Comparison of ENCODE assay signal across 1 cellular context in the genomic region with DNA sequence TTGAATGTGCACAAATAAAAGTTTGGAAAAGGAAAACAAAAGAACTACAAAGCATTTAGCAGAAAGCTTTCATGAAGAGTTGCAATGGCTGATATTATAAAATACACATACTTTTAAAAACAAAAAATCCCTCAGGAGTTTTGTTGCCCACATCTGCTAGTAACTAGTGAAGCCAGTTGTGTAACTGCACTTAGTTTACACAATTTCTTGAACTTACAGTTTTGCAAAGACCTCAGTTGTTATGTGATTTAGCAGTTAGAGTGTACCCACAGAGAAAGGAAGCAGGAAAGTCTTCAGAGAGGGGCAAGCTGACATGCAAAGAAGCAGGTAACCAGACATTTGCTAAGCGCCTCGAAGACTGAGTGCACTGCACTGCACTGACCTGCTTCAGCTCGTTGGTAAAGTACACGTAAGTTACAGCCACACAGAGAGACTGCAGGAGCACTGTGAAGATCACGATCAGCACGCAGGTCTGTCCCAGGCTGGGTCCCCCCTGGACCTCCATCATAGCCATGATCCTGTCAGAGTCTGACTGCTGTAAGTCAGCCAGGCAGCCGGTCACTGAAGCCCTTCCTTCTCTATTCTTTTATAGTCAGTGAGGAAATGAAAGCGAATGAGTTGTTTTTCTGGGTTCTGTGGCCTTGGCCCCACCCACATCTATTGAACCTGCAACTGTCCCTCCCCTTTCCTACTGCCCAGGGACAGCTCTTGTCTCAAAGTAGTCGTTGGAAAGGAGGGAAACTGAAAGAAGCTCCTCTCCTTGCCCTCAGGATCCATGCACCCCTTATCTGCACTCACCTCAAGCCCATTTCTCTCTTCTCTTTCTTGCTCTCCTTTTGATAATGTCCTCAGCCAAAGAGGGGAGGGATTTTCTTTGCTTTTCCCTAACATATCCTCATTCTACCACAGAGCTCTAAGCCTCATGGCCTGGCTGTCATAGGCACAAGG.
TF ChIP-seq lines count a peak whose summit lies in the region.

A gene (minus strand): TSS at position 560 of the 948 bp plus-strand sequence. CDS start 46 bp downstream, at position 514.

TF ChIP-seq in HepG2, 621 proteins besides CTCF, POLR2A, EP300 and RAD21 (continued from another document and continues in another):
- TF ChIP-seq, protein P1, sequence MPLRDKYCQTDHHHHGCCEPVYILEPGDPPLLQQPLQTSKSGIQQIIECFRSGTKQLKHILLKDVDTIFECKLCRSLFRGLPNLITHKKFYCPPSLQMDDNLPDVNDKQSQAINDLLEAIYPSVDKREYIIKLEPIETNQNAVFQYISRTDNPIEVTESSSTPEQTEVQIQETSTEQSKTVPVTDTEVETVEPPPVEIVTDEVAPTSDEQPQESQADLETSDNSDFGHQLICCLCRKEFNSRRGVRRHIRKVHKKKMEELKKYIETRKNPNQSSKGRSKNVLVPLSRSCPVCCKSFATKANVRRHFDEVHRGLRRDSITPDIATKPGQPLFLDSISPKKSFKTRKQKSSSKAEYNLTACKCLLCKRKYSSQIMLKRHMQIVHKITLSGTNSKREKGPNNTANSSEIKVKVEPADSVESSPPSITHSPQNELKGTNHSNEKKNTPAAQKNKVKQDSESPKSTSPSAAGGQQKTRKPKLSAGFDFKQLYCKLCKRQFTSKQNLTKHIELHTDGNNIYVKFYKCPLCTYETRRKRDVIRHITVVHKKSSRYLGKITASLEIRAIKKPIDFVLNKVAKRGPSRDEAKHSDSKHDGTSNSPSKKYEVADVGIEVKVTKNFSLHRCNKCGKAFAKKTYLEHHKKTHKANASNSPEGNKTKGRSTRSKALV (CRISPR knock-in tag; IDR thresholded peaks at IDR 0.05): no peak
- TF ChIP-seq ZNF678 (CRISPR knock-in tag; IDR thresholded peaks at IDR 0.05) (no peak), ZBTB3 (CRISPR knock-in tag; IDR thresholded peaks at IDR 0.05; ENCODE audit: borderline replicate concordance, low read depth) (no peak), KDM5B (CRISPR knock-in tag; IDR thresholded peaks at IDR 0.05; ENCODE audit: borderline replicate concordance) (peak; percentile 52; the same call in 1 of the 2 replicates), ZNF891 (CRISPR knock-in tag; IDR thresholded peaks at IDR 0.05) (0 out of 2 replicates have a peak, but pooled peaks have one; percentile 60), MEF2D (CRISPR knock-in tag; IDR thresholded peaks at IDR 0.05) (peak; percentile 77), ZNF33B (CRISPR knock-in tag; IDR thresholded peaks at IDR 0.05) (0 out of 2 replicates have a peak, but pooled peaks have one; percentile 32), ONECUT2 (CRISPR knock-in tag; IDR thresholded peaks at IDR 0.05) (peak; percentile 77), ZNF839 (CRISPR knock-in tag; IDR thresholded peaks at IDR 0.05; ENCODE audit: borderline replicate concordance) (no peak), SMAD9 (CRISPR knock-in tag; IDR thresholded peaks at IDR 0.05) (no peak), NR1H2 (CRISPR knock-in tag; IDR thresholded peaks at IDR 0.05; ENCODE audit: borderline replicate concordance, low read depth) (0 out of 2 replicates have a peak, but pooled peaks have one; percentile 57), ARID2 (CRISPR knock-in tag; IDR thresholded peaks at IDR 0.05; ENCODE audit: borderline replicate concordance) (0 out of 2 replicates have a peak, but pooled peaks have one; percentile 48), NFIC (IDR thresholded peaks at IDR 0.05; ENCODE audit: low read length) (no peak; the same call in 1 of the 2 replicates), ZNF607 (CRISPR knock-in tag; IDR thresholded peaks at IDR 0.05; ENCODE audit: borderline replicate concordance) (no peak), ZNF354B (CRISPR knock-in tag; IDR thresholded peaks at IDR 0.05) (no peak), MTA3 (CRISPR knock-in tag; IDR thresholded peaks at IDR 0.05) (no peak), ZFP36L1 (CRISPR knock-in tag; IDR thresholded peaks at IDR 0.05) (no peak), ZNF724P (CRISPR knock-in tag; IDR thresholded peaks at IDR 0.05; ENCODE audit: borderline replicate concordance) (no peak), HMG20B (CRISPR knock-in tag; conservative IDR thresholded peaks at IDR 0.05) (no peak)
- TF ChIP-seq, protein P2, sequence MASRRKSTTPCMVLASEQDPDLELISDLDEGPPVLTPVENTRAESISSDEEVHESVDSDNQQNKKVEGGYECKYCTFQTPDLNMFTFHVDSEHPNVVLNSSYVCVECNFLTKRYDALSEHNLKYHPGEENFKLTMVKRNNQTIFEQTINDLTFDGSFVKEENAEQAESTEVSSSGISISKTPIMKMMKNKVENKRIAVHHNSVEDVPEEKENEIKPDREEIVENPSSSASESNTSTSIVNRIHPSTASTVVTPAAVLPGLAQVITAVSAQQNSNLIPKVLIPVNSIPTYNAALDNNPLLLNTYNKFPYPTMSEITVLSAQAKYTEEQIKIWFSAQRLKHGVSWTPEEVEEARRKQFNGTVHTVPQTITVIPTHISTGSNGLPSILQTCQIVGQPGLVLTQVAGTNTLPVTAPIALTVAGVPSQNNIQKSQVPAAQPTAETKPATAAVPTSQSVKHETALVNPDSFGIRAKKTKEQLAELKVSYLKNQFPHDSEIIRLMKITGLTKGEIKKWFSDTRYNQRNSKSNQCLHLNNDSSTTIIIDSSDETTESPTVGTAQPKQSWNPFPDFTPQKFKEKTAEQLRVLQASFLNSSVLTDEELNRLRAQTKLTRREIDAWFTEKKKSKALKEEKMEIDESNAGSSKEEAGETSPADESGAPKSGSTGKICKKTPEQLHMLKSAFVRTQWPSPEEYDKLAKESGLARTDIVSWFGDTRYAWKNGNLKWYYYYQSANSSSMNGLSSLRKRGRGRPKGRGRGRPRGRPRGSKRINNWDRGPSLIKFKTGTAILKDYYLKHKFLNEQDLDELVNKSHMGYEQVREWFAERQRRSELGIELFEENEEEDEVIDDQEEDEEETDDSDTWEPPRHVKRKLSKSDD (CRISPR knock-in tag; IDR thresholded peaks at IDR 0.05; ENCODE audit: low read depth): no peak
- TF ChIP-seq, protein P3, sequence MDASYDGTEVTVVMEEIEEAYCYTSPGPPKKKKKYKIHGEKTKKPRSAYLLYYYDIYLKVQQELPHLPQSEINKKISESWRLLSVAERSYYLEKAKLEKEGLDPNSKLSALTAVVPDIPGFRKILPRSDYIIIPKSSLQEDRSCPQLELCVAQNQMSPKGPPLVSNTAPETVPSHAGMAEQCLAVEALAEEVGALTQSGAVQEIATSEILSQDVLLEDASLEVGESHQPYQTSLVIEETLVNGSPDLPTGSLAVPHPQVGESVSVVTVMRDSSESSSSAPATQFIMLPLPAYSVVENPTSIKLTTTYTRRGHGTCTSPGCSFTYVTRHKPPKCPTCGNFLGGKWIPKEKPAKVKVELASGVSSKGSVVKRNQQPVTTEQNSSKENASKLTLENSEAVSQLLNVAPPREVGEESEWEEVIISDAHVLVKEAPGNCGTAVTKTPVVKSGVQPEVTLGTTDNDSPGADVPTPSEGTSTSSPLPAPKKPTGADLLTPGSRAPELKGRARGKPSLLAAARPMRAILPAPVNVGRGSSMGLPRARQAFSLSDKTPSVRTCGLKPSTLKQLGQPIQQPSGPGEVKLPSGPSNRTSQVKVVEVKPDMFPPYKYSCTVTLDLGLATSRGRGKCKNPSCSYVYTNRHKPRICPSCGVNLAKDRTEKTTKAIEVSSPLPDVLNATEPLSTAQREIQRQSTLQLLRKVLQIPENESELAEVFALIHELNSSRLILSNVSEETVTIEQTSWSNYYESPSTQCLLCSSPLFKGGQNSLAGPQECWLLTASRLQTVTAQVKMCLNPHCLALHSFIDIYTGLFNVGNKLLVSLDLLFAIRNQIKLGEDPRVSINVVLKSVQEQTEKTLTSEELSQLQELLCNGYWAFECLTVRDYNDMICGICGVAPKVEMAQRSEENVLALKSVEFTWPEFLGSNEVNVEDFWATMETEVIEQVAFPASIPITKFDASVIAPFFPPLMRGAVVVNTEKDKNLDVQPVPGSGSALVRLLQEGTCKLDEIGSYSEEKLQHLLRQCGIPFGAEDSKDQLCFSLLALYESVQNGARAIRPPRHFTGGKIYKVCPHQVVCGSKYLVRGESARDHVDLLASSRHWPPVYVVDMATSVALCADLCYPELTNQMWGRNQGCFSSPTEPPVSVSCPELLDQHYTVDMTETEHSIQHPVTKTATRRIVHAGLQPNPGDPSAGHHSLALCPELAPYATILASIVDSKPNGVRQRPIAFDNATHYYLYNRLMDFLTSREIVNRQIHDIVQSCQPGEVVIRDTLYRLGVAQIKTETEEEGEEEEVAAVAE (CRISPR knock-in tag; IDR thresholded peaks at IDR 0.05; ENCODE audit: borderline replicate concordance): peak; percentile 42; the same call in 1 of the 2 replicates
- TF ChIP-seq, protein P4, sequence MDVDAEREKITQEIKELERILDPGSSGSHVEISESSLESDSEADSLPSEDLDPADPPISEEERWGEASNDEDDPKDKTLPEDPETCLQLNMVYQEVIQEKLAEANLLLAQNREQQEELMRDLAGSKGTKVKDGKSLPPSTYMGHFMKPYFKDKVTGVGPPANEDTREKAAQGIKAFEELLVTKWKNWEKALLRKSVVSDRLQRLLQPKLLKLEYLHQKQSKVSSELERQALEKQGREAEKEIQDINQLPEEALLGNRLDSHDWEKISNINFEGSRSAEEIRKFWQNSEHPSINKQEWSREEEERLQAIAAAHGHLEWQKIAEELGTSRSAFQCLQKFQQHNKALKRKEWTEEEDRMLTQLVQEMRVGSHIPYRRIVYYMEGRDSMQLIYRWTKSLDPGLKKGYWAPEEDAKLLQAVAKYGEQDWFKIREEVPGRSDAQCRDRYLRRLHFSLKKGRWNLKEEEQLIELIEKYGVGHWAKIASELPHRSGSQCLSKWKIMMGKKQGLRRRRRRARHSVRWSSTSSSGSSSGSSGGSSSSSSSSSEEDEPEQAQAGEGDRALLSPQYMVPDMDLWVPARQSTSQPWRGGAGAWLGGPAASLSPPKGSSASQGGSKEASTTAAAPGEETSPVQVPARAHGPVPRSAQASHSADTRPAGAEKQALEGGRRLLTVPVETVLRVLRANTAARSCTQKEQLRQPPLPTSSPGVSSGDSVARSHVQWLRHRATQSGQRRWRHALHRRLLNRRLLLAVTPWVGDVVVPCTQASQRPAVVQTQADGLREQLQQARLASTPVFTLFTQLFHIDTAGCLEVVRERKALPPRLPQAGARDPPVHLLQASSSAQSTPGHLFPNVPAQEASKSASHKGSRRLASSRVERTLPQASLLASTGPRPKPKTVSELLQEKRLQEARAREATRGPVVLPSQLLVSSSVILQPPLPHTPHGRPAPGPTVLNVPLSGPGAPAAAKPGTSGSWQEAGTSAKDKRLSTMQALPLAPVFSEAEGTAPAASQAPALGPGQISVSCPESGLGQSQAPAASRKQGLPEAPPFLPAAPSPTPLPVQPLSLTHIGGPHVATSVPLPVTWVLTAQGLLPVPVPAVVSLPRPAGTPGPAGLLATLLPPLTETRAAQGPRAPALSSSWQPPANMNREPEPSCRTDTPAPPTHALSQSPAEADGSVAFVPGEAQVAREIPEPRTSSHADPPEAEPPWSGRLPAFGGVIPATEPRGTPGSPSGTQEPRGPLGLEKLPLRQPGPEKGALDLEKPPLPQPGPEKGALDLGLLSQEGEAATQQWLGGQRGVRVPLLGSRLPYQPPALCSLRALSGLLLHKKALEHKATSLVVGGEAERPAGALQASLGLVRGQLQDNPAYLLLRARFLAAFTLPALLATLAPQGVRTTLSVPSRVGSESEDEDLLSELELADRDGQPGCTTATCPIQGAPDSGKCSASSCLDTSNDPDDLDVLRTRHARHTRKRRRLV (CRISPR knock-in tag; IDR thresholded peaks at IDR 0.05): no peak
- TF ChIP-seq, protein P5, sequence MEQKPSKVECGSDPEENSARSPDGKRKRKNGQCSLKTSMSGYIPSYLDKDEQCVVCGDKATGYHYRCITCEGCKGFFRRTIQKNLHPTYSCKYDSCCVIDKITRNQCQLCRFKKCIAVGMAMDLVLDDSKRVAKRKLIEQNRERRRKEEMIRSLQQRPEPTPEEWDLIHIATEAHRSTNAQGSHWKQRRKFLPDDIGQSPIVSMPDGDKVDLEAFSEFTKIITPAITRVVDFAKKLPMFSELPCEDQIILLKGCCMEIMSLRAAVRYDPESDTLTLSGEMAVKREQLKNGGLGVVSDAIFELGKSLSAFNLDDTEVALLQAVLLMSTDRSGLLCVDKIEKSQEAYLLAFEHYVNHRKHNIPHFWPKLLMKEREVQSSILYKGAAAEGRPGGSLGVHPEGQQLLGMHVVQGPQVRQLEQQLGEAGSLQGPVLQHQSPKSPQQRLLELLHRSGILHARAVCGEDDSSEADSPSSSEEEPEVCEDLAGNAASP (CRISPR knock-in tag; IDR thresholded peaks at IDR 0.05; ENCODE audit: borderline replicate concordance): 0 out of 2 replicates have a peak, but pooled peaks have one; percentile 41
- TF ChIP-seq, protein P6, sequence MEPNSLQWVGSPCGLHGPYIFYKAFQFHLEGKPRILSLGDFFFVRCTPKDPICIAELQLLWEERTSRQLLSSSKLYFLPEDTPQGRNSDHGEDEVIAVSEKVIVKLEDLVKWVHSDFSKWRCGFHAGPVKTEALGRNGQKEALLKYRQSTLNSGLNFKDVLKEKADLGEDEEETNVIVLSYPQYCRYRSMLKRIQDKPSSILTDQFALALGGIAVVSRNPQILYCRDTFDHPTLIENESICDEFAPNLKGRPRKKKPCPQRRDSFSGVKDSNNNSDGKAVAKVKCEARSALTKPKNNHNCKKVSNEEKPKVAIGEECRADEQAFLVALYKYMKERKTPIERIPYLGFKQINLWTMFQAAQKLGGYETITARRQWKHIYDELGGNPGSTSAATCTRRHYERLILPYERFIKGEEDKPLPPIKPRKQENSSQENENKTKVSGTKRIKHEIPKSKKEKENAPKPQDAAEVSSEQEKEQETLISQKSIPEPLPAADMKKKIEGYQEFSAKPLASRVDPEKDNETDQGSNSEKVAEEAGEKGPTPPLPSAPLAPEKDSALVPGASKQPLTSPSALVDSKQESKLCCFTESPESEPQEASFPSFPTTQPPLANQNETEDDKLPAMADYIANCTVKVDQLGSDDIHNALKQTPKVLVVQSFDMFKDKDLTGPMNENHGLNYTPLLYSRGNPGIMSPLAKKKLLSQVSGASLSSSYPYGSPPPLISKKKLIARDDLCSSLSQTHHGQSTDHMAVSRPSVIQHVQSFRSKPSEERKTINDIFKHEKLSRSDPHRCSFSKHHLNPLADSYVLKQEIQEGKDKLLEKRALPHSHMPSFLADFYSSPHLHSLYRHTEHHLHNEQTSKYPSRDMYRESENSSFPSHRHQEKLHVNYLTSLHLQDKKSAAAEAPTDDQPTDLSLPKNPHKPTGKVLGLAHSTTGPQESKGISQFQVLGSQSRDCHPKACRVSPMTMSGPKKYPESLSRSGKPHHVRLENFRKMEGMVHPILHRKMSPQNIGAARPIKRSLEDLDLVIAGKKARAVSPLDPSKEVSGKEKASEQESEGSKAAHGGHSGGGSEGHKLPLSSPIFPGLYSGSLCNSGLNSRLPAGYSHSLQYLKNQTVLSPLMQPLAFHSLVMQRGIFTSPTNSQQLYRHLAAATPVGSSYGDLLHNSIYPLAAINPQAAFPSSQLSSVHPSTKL (CRISPR knock-in tag; IDR thresholded peaks at IDR 0.05): peak; percentile 48
- TF ChIP-seq, protein P7, sequence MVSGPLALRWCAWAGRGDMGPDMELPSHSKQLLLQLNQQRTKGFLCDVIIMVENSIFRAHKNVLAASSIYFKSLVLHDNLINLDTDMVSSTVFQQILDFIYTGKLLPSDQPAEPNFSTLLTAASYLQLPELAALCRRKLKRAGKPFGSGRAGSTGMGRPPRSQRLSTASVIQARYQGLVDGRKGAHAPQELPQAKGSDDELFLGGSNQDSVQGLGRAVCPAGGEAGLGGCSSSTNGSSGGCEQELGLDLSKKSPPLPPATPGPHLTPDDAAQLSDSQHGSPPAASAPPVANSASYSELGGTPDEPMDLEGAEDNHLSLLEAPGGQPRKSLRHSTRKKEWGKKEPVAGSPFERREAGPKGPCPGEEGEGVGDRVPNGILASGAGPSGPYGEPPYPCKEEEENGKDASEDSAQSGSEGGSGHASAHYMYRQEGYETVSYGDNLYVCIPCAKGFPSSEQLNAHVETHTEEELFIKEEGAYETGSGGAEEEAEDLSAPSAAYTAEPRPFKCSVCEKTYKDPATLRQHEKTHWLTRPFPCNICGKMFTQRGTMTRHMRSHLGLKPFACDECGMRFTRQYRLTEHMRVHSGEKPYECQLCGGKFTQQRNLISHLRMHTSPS (CRISPR knock-in tag; IDR thresholded peaks at IDR 0.05; ENCODE audit: low read depth): no peak
